ENCODE assay signal across 26 cellular contexts in the genomic region with DNA sequence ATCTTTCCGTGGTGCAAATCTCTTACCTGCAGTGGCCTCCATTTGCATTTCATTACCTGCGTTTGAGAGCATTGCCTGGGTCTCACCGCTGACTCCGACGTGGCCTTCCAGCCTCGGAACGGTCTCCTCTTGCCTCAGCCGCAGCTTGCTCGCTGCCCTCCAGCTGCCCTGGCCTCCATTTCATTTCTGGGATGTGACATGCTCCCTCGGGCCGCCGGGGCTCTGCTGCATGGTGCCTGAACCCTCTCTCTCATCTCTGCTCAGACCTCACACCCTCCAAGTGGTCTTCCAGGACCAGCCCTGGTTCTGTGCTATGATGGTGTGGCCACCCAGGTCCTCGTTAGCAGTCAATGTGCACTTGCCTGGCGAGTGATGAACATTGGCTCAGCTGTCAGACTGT.
"Had no signal": no experiment of that assay in that cellular context is flagged by ENCODE, and none has a peak within 500 bp of the region (broad histone marks: within the 10 kb centered on the region; RNA-seq: fewer than 3 reads in every experiment).

No MANE protein-coding gene starts in this region.

- H3K27ac ChIP-seq: coronary artery, esophagus squamous epithelium, lower lobe of right lung, pancreas, right lobe of liver, testis, tibial artery had no signal

- ATAC-seq: left ventricle myocardium superior; lower lobe of right lung; naive thymus-derived CD8-positive, alpha-beta T cell; pancreas; right lobe of liver; stimulated activated effector memory CD8-positive, alpha-beta T cell treated with anti-CD3 and anti-CD28 coated beads, Interleukin-12 subunit alpha, Interleukin-12 subunit beta, amount 100 ng/mL, for 72 hours; stimulated activated naive CD8-positive, alpha-beta T cell treated with anti-CD3 and anti-CD28 coated beads, Interleukin-15, Interleukin-2, amounts not matched to agents 100 U/mL and 50 U/mL, for 24 hours had no signal

- H3K4me3 Mint-ChIP-seq: immature natural killer cell; naive thymus-derived CD8-positive, alpha-beta T cell; nephron progenitor cell; stimulated activated effector memory CD8-positive, alpha-beta T cell treated with anti-CD3 and anti-CD28 coated beads, Interleukin-12 subunit alpha, Interleukin-12 subunit beta, amount 100 ng/mL, for 72 hours; type B pancreatic cell had no signal

- H3K27ac Mint-ChIP-seq: immature natural killer cell; nephron progenitor cell; stimulated activated effector memory CD8-positive, alpha-beta T cell treated with anti-CD3 and anti-CD28 coated beads, Interleukin-12 subunit alpha, Interleukin-12 subunit beta, amount 100 ng/mL, for 72 hours; type B pancreatic cell had no signal

- H3K4me2 ChIP-seq: smooth muscle cell had no signal

- H3K9me3 Mint-ChIP-seq: immature natural killer cell; naive thymus-derived CD8-positive, alpha-beta T cell; nephron progenitor cell; stimulated activated effector memory CD8-positive, alpha-beta T cell treated with anti-CD3 and anti-CD28 coated beads, Interleukin-12 subunit alpha, Interleukin-12 subunit beta, amount 100 ng/mL, for 72 hours; type B pancreatic cell had no signal

- H3K9me3 ChIP-seq: esophagus squamous epithelium, lower lobe of right lung, pancreas, right lobe of liver, testis, tibial artery had no signal

- H3K4me3 ChIP-seq: coronary artery, esophagus squamous epithelium, lower lobe of right lung, pancreas, right lobe of liver, smooth muscle cell, testis, tibial artery had no signal

- H3K27me3 Mint-ChIP-seq: naive thymus-derived CD8-positive, alpha-beta T cell; type B pancreatic cell had no signal

- DNase-seq: dermis blood vessel endothelial cell; effector memory CD4-positive, alpha-beta T cell; erythroblast; esophagus squamous epithelium; foreskin melanocyte; hypothalamus; immature natural killer cell; islet precursor cell; left ventricle myocardium superior; lower lobe of right lung; naive thymus-derived CD8-positive, alpha-beta T cell; nephron progenitor cell; occipital lobe; right lobe of liver; stimulated activated CD4-positive, alpha-beta T cell treated with anti-CD3 and anti-CD28 coated beads, Interleukin-12 subunit alpha, Interleukin-12 subunit beta, amount 100 ng/mL, for 4 hours; stimulated activated CD4-positive, alpha-beta T cell treated with anti-CD3 and anti-CD28 coated beads, Interleukin-1b, Interleukin-23, amount 100 ng/mL, for 48 hours; stimulated activated CD4-positive, alpha-beta T cell treated with anti-CD3 and anti-CD28 coated beads, Interleukin-4, amount 100 ng/mL, for 1 hour; stimulated activated naive CD8-positive, alpha-beta T cell treated with anti-CD3 and anti-CD28 coated beads, Interleukin-15, Interleukin-2, amounts not matched to agents 100 U/mL and 50 U/mL, for 24 hours; substantia nigra; testis; tibial artery had no signal

- H3K36me3 ChIP-seq: pancreas had no signal

- H3K36me3 Mint-ChIP-seq: type B pancreatic cell had no signal

- H3K27me3 ChIP-seq: esophagus squamous epithelium, pancreas, right lobe of liver, testis, tibial artery had no signal
